ENCODE assay signal across 13 cellular contexts in the genomic region with DNA sequence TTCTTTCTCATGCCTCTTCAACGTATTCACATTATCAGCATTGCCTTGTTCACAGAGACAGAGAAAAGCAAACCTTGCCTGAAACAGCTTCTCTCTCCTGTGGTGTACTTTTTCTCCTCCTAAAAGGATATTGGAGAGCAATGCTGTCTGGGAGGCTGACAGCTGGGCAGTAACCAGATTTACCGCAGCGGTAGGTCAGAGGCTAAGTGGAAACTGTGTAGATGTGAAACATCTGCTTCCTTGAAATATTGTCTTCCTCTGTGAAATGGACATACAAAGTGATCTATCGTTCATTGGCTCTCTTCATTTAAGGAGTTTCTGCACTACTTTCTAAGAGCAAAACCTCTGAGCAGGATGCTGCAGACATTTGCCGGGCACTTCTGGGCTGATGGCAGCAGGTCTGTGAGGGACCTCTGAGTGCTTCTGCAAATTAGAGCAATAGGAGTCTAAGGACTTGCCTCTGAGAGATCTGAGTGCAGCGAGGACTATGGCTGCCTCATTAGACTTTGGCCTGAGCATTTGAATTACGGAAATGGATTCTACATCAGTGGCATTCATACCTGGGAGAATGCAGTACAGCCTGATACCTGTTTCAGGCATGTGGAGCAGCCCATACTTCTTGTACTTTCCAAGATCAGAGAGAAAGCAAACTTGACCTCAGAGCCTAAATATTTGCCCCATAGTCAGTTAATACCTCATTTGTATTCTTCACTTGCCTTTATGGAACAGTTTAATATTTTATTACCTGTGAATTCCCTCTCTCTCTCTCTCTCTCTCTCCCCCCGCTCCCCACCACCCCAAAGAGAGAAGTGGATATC.
"Had no signal": no experiment of that assay in that cellular context is flagged by ENCODE, and none has a peak within 500 bp of the region (broad histone marks: within the 10 kb centered on the region; RNA-seq: fewer than 3 reads in every experiment).

No MANE protein-coding gene starts in this region.

- H3K9me3 Mint-ChIP-seq: activated T-helper 2 cell treated with anti-CD3 and anti-CD28 coated beads, Interferon-gamma antibody, Interleukin-2, Interleukin-4, amounts not matched to agents 10 μg/mL and 5 μg/mL and 100 μg/mL, durations not matched to agents 14 hours and 24 hours and 36 hours had no signal

- H3K9me3 ChIP-seq: tibial nerve had no signal

- H3K27me3 ChIP-seq: tibial nerve had no signal

- H3K27ac Mint-ChIP-seq: activated CD4-positive, alpha-beta T cell treated with anti-CD3 and anti-CD28 coated beads, Interleukin-2, amount 10 ng/mL, durations not matched to agents 7 days and 5 days; activated naive CD4-positive, alpha-beta T cell treated with anti-CD3 and anti-CD28 coated beads, Interleukin-2, amount 10 ng/mL, durations not matched to agents 7 days and 5 days; activated T-helper 2 cell treated with anti-CD3 and anti-CD28 coated beads, Interferon-gamma antibody, Interleukin-2, Interleukin-4, amounts not matched to agents 10 μg/mL and 5 μg/mL and 100 μg/mL, durations not matched to agents 14 hours and 24 hours and 36 hours had no signal

- H3K4me3 Mint-ChIP-seq: activated CD4-positive, alpha-beta T cell treated with anti-CD3 and anti-CD28 coated beads, Interleukin-2, amount 10 ng/mL, durations not matched to agents 7 days and 5 days; activated naive CD4-positive, alpha-beta T cell treated with anti-CD3 and anti-CD28 coated beads, Interleukin-2, amount 10 ng/mL, durations not matched to agents 7 days and 5 days had no signal

- H3K27me3 Mint-ChIP-seq: activated CD4-positive, alpha-beta T cell treated with anti-CD3 and anti-CD28 coated beads, Interleukin-2, amount 10 ng/mL, durations not matched to agents 7 days and 5 days had no signal

- H3K36me3 ChIP-seq: tibial nerve had no signal

- H3K27ac ChIP-seq: epithelial cell of prostate, skin epidermis, tibial nerve had no signal

- H3K4me3 ChIP-seq: skin epidermis, tibial nerve had no signal

- DNase-seq: activated CD4-positive, alpha-beta T cell treated with anti-CD3 and anti-CD28 coated beads, Interleukin-2, amount 10 ng/mL, durations not matched to agents 7 days and 5 days; activated CD4-positive, CD25-positive, alpha-beta regulatory T cell; activated naive CD4-positive, alpha-beta T cell treated with anti-CD3 and anti-CD28 coated beads, Interleukin-2, amount 10 ng/mL, durations not matched to agents 7 days and 5 days; caudate nucleus; cortex of kidney; effector memory CD4-positive, alpha-beta T cell; hypothalamus; kidney glomerular epithelial cell; T-helper 2 cell had no signal
